9 cellular contexts compared by ENCODE assay signal in the genomic region with DNA sequence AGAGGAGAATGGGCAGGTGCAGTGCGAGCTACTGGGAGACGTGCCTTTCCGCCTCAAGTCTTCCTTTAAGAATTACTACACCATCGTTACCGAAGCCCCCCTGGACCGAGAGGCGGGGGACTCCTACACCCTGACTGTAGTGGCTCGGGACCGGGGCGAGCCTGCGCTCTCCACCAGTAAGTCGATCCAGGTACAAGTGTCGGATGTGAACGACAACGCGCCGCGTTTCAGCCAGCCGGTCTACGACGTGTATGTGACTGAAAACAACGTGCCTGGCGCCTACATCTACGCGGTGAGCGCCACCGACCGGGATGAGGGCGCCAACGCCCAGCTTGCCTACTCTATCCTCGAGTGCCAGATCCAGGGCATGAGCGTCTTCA. TPM values are rescaled to one million over a fixed set of nuclear protein-coding genes. Genes with fewer than 3 reads are reported as not detected.
DNase-seq lines count a peak whose midpoint lies in the region; ATAC-seq and TF ChIP-seq lines count a peak whose summit lies in the region.
"Had no signal": no experiment of that assay in that cellular context is flagged by ENCODE, and none has a peak within 500 bp of the region (broad histone marks: within the 10 kb centered on the region; RNA-seq: fewer than 3 reads in every experiment).

No MANE protein-coding gene starts in this region.

- peaks cover 67% of the 10 kb centered on the region for H3K27me3 Mint-ChIP-seq in neural crest cell (ENCODE audit: low read depth)
- H3K27me3 Mint-ChIP-seq in stimulated activated memory B cell treated with anti-CD40 and anti-IgM and Interleukin-4, amounts not matched to agents 10 μg/mL and 1 μg/mL and 100 μg/mL, for 72 hours, result peaks cover 62% of the 10 kb centered on the region
- peaks cover 63% of the 10 kb centered on the region for H3K27me3 Mint-ChIP-seq in activated CD4-positive, alpha-beta memory T cell treated with anti-CD3 and anti-CD28 coated beads, Interleukin-2, amount 10 ng/mL, durations not matched to agents 7 days and 5 days

- H3K4me1 Mint-ChIP-seq in neural crest cell, result peaks cover 71% of the 10 kb centered on the region
- H3K4me1 Mint-ChIP-seq in stimulated activated memory B cell treated with anti-CD40 and anti-IgM and Interleukin-4, amounts not matched to agents 10 μg/mL and 1 μg/mL and 100 μg/mL, for 72 hours, result no peaks in the 10 kb centered on the region
- H3K4me1 Mint-ChIP-seq in activated CD4-positive, alpha-beta memory T cell treated with anti-CD3 and anti-CD28 coated beads, Interleukin-2, amount 10 ng/mL, durations not matched to agents 7 days and 5 days, result peaks cover 20% of the 10 kb centered on the region

- H3K4me1 ChIP-seq in ACC112 (ENCODE audit: control insufficient read depth, insufficient read depth, low read length, unreplicated experiment), result peaks cover 3% of the 10 kb centered on the region
- H3K4me1 ChIP-seq in effector memory CD4-positive, alpha-beta T cell (ENCODE audit: control insufficient read depth, insufficient read depth, low read length, poor library complexity, severe bottlenecking), result no peaks in the 10 kb centered on the region

- H3K79me2 ChIP-seq in ACC112 (ENCODE audit: control insufficient read depth, insufficient read depth, low read length, unreplicated experiment), result no peaks in the 10 kb centered on the region

- H3K27ac Mint-ChIP-seq in neural crest cell (ENCODE audit: unreplicated experiment), result no peak overlapping the region
- no peak overlapping the region for H3K27ac Mint-ChIP-seq in stimulated activated memory B cell treated with anti-CD40 and anti-IgM and Interleukin-4, amounts not matched to agents 10 μg/mL and 1 μg/mL and 100 μg/mL, for 72 hours
- no peak overlapping the region for H3K27ac Mint-ChIP-seq in activated CD4-positive, alpha-beta memory T cell treated with anti-CD3 and anti-CD28 coated beads, Interleukin-2, amount 10 ng/mL, durations not matched to agents 7 days and 5 days

- H3K36me3 ChIP-seq in ACC112 (ENCODE audit: insufficient read depth, low read length), result no peaks in the 10 kb centered on the region
- H3K36me3 ChIP-seq in H7 (replicated peaks; ENCODE audit: control insufficient read depth, insufficient read depth, low read length), result no peaks in the 10 kb centered on the region
- no peaks in the 10 kb centered on the region for H3K36me3 ChIP-seq in effector memory CD4-positive, alpha-beta T cell (ENCODE audit: control insufficient read depth, insufficient read depth, low read length)

- H2AFZ ChIP-seq in ACC112 (ENCODE audit: low read length, unreplicated experiment), result no peak overlapping the region

- POLR2A ChIA-PET in activated CD4-positive, alpha-beta memory T cell treated with anti-CD3 and anti-CD28 coated beads, Interleukin-2, amount 10 ng/mL, durations not matched to agents 7 days and 5 days (lab: Charles Lee), result no interaction called here

- peak overlapping the region; percentile 20; the same call in 1 of the 2 replicates for H3K4me3 ChIP-seq in ACC112 (ENCODE audit: low read depth, low read length)
- H3K4me3 ChIP-seq in H7 (ENCODE audit: insufficient read depth, low read depth, low read length), result peak overlapping the region; percentile 66
- H3K4me3 ChIP-seq in effector memory CD4-positive, alpha-beta T cell (ENCODE audit: insufficient read depth, low read depth, low read length, poor library complexity, severe bottlenecking), result no peak overlapping the region

- no peaks in the 10 kb centered on the region for H3K9me3 ChIP-seq in effector memory CD4-positive, alpha-beta T cell (ENCODE audit: control insufficient read depth, low read length)

- H3K36me3 Mint-ChIP-seq in neural crest cell (ENCODE audit: low read depth), result no peaks in the 10 kb centered on the region
- H3K36me3 Mint-ChIP-seq in stimulated activated memory B cell treated with anti-CD40 and anti-IgM and Interleukin-4, amounts not matched to agents 10 μg/mL and 1 μg/mL and 100 μg/mL, for 72 hours, result no peaks in the 10 kb centered on the region
- H3K36me3 Mint-ChIP-seq in activated CD4-positive, alpha-beta memory T cell treated with anti-CD3 and anti-CD28 coated beads, Interleukin-2, amount 10 ng/mL, durations not matched to agents 7 days and 5 days (ENCODE audit: low read depth), result peaks cover 16% of the 10 kb centered on the region

- peak; percentile 60 for DNase-seq in H7
- peak; percentile 62 for DNase-seq in ecto neural progenitor cell (ENCODE audit: low spot score)
- DNase-seq in neural crest cell (ENCODE audit: low read depth, low spot score), result no peak
- DNase-seq in NCI-H1694 treated with DMSO at 0.1 percent for 48 hours (lab: John Stamatoyannopoulos, UW), result no peak
- no peak for DNase-seq in effector memory CD4-positive, alpha-beta T cell
- DNase-seq in activated CD4-positive, alpha-beta memory T cell treated with anti-CD3 and anti-CD28 coated beads, Interleukin-2, amount 10 ng/mL, durations not matched to agents 7 days and 5 days, result no peak

- CTCF ChIA-PET in activated CD4-positive, alpha-beta memory T cell treated with anti-CD3 and anti-CD28 coated beads, Interleukin-2, amount 10 ng/mL, durations not matched to agents 7 days and 5 days (lab: Charles Lee), result no interaction called here

- no peak for ATAC-seq in stimulated activated memory B cell treated with anti-CD40 and anti-IgM and Interleukin-4, amounts not matched to agents 10 μg/mL and 1 μg/mL and 100 μg/mL, for 72 hours

- H3K27ac ChIP-seq in ACC112 (ENCODE audit: low read depth, low read length), result no peak overlapping the region
- no peak overlapping the region for H3K27ac ChIP-seq in effector memory CD4-positive, alpha-beta T cell (ENCODE audit: insufficient read depth, low read length, poor library complexity, severe bottlenecking)

- H3K27me3 ChIP-seq in ACC112 (ENCODE audit: insufficient read depth, low read length) (peaks cover 85% of the 10 kb centered on the region), H7 (ENCODE audit: control insufficient read depth, insufficient read depth, low read length) (peaks cover 70% of the 10 kb centered on the region)
- H3K27me3 ChIP-seq in effector memory CD4-positive, alpha-beta T cell (replicated peaks; ENCODE audit: control insufficient read depth, insufficient read depth, low read length, poor library complexity, severe bottlenecking), result peaks cover 25% of the 10 kb centered on the region

- no peaks in the 10 kb centered on the region for H3K9me3 Mint-ChIP-seq in neural crest cell
- no peaks in the 10 kb centered on the region for H3K9me3 Mint-ChIP-seq in stimulated activated memory B cell treated with anti-CD40 and anti-IgM and Interleukin-4, amounts not matched to agents 10 μg/mL and 1 μg/mL and 100 μg/mL, for 72 hours
- H3K9me3 Mint-ChIP-seq in activated CD4-positive, alpha-beta memory T cell treated with anti-CD3 and anti-CD28 coated beads, Interleukin-2, amount 10 ng/mL, durations not matched to agents 7 days and 5 days, result no peaks in the 10 kb centered on the region

- peak overlapping the region; percentile 89 for H3K4me3 Mint-ChIP-seq in neural crest cell
- H3K4me3 Mint-ChIP-seq in stimulated activated memory B cell treated with anti-CD40 and anti-IgM and Interleukin-4, amounts not matched to agents 10 μg/mL and 1 μg/mL and 100 μg/mL, for 72 hours, result no peak overlapping the region
- H3K4me3 Mint-ChIP-seq in activated CD4-positive, alpha-beta memory T cell treated with anti-CD3 and anti-CD28 coated beads, Interleukin-2, amount 10 ng/mL, durations not matched to agents 7 days and 5 days, result no peak overlapping the region

- TF ChIP-seq CTCF in neural crest cell (conservative IDR thresholded peaks at IDR 0.05), result no peak

RNA-seq across cellular contexts. Expression of a gene that starts 2.2 kb away (rescaled TPM):
- total RNA-seq in H7 (2014; rRNA removed; shearing (Covaris generic)), result 32.2 and 41.2 TPM in 2 replicates
- 3.7 and 3.8 TPM in 2 replicates for total RNA-seq in neural crest cell
- total RNA-seq in activated CD4-positive, alpha-beta memory T cell treated with anti-CD3 and anti-CD28 coated beads, Interleukin-2, amount 10 ng/mL, durations not matched to agents 7 days and 5 days, result not detected
- total RNA-seq: HT1080 had no signal

Comparison
In these comparisons a context has a peak if more than half of its experiments do, and no peak if none do; other contexts are left out.
1. DNase-seq: peak in H7 (single experiment) and ecto neural progenitor cell (single experiment); none in neural crest cell (single experiment), NCI-H1694 treated with DMSO at 0.1 percent for 48 hours (single experiment), effector memory CD4-positive, alpha-beta T cell (0 of 3) and activated CD4-positive, alpha-beta memory T cell treated with anti-CD3 and anti-CD28 coated beads, Interleukin-2, amount 10 ng/mL, durations not matched to agents 7 days and 5 days (single experiment).